8 cellular contexts compared by ENCODE assay signal in genomic region chr20:37295001-37295400, GRCh38. TPM values are rescaled to one million over a fixed set of nuclear protein-coding genes. Genes with fewer than 3 reads are reported as not detected.
DNase-seq lines count a peak whose midpoint lies in the region; ATAC-seq and TF ChIP-seq lines count a peak whose summit lies in the region.

No MANE protein-coding gene starts in this region.

- H3K9me3 ChIP-seq in upper lobe of left lung = no peaks in the 10 kb centered on the region

- no peak for TF ChIP-seq EP300 in upper lobe of left lung (IDR thresholded peaks at IDR 0.05)

- peaks cover 56% of the 10 kb centered on the region for H3K4me1 Mint-ChIP-seq in activated T-cell treated with anti-CD3 and anti-CD28 coated beads, Interleukin-2, amount 50 U/mL, for 72 hours (ENCODE audit: low read depth)
- H3K4me1 Mint-ChIP-seq in activated naive CD8-positive, alpha-beta T cell treated with anti-CD3 and anti-CD28 coated beads for 36 hours = peaks cover 40% of the 10 kb centered on the region

- H3K27ac ChIP-seq in upper lobe of left lung = peak overlapping the region in 3 of 4 donors; percentile 26 to 62 (median 29)

- no peaks in the 10 kb centered on the region for H3K27me3 ChIP-seq in kidney epithelial cell (ENCODE audit: control insufficient read depth, insufficient read depth, low read length)
- H3K27me3 ChIP-seq in upper lobe of left lung = no peaks in the 10 kb centered on the region

- peaks cover 0 to 3% of the 10 kb centered on the region in 2 donors for H3K9me3 Mint-ChIP-seq in activated T-cell treated with anti-CD3 and anti-CD28 coated beads, Interleukin-2, amount 50 U/mL, for 72 hours
- H3K9me3 Mint-ChIP-seq in activated naive CD8-positive, alpha-beta T cell treated with anti-CD3 and anti-CD28 coated beads for 36 hours = peaks cover 2% of the 10 kb centered on the region

- H3K36me3 ChIP-seq in kidney epithelial cell (ENCODE audit: control insufficient read depth, insufficient read depth, low read length) (no peaks in the 10 kb centered on the region), upper lobe of left lung (peaks cover 0 to 8% (median 0%) of the 10 kb centered on the region in 4 donors)

- H3K27ac Mint-ChIP-seq in activated T-cell treated with anti-CD3 and anti-CD28 coated beads, Interleukin-2, amount 50 U/mL, for 72 hours = no peak overlapping the region
- H3K27ac Mint-ChIP-seq in activated naive CD8-positive, alpha-beta T cell treated with anti-CD3 and anti-CD28 coated beads for 36 hours = peak overlapping the region; percentile 35

- peak in 1 of 2 donors; percentile 5 for DNase-seq in activated T-cell treated with anti-CD3 and anti-CD28 coated beads, Interleukin-2, amount 50 U/mL, for 72 hours
- DNase-seq in activated T-cell treated with anti-CD3 and anti-CD28 coated beads, Interleukin-2, amount 50 U/mL, for 1 hour = no peak
- no peak for DNase-seq in activated naive CD8-positive, alpha-beta T cell treated with anti-CD3 and anti-CD28 coated beads for 36 hours
- DNase-seq in kidney epithelial cell (ENCODE audit: low read depth) (peak; percentile 97), upper lobe of left lung (no peak), GM20000 (ENCODE audit: low spot score) (no peak), Ammon's horn (ENCODE audit: low spot score) (no peak)

- H3K4me1 ChIP-seq in upper lobe of left lung = peaks cover 38 to 63% (median 45%) of the 10 kb centered on the region in 4 donors

- peak overlapping the region in 1 of 2 donors; percentile 1 for H3K4me3 Mint-ChIP-seq in activated T-cell treated with anti-CD3 and anti-CD28 coated beads, Interleukin-2, amount 50 U/mL, for 72 hours
- H3K4me3 Mint-ChIP-seq in activated naive CD8-positive, alpha-beta T cell treated with anti-CD3 and anti-CD28 coated beads for 36 hours = no peak overlapping the region

- WGBS in upper lobe of left lung, 2 donors = 43 to 54% methylated on average over 3 of the region's 3 CpGs

- H3K4me3 ChIP-seq in kidney epithelial cell (ENCODE audit: low read depth, low read length) = no peak overlapping the region
- H3K4me3 ChIP-seq in upper lobe of left lung = no peak overlapping the region

- TF ChIP-seq POLR2A in upper lobe of left lung (IDR thresholded peaks at IDR 0.05) = no peak

- peak; percentile 54 to 88 for ATAC-seq in activated T-cell treated with anti-CD3 and anti-CD28 coated beads, Interleukin-2, amount 50 U/mL, for 72 hours (replicated peaks in 1 of 2)
- ATAC-seq in upper lobe of left lung (ENCODE audit: low FRiP score in 2 of 2) (peak in 1 of 2 donors; percentile 85), HG03097 (IDR thresholded peaks at IDR 0.05; ENCODE audit: low FRiP score, unreplicated experiment) (no peak)

- H3K36me3 Mint-ChIP-seq in activated T-cell treated with anti-CD3 and anti-CD28 coated beads, Interleukin-2, amount 50 U/mL, for 72 hours (ENCODE audit: insufficient read depth in 2 of 2) = peaks cover 8 to 21% of the 10 kb centered on the region in 2 donors
- H3K36me3 Mint-ChIP-seq in activated naive CD8-positive, alpha-beta T cell treated with anti-CD3 and anti-CD28 coated beads for 36 hours = peaks cover 44% of the 10 kb centered on the region

- no peak for TF ChIP-seq CTCF in kidney epithelial cell (IDR thresholded peaks at IDR 0.05; ENCODE audit: insufficient read depth, low read length, poor library complexity, severe bottlenecking)
- no peak for TF ChIP-seq CTCF in upper lobe of left lung (IDR thresholded peaks at IDR 0.05)
- TF ChIP-seq CTCF in GM20000 (IDR thresholded peaks at IDR 0.05; ENCODE audit: extremely low read depth, missing control alignments) = no peak

- H3K27me3 Mint-ChIP-seq in activated T-cell treated with anti-CD3 and anti-CD28 coated beads, Interleukin-2, amount 50 U/mL, for 72 hours (ENCODE audit: low read depth) = no peaks in the 10 kb centered on the region
- H3K27me3 Mint-ChIP-seq in activated naive CD8-positive, alpha-beta T cell treated with anti-CD3 and anti-CD28 coated beads for 36 hours = no peaks in the 10 kb centered on the region

RNA-seq across cellular contexts. Expression of gene MANBAL, which starts 5.5 kb away (rescaled TPM):
- 10 to 100 TPM; 15.6 to 19.6 TPM for total RNA-seq in activated T-cell treated with anti-CD3 and anti-CD28 coated beads, Interleukin-2, amount 50 U/mL, for 72 hours
- 10 to 100 TPM; 11.2 to 12.8 TPM for total RNA-seq in activated naive CD8-positive, alpha-beta T cell treated with anti-CD3 and anti-CD28 coated beads for 36 hours
- total RNA-seq in kidney epithelial cell (39.2 and 56.8 TPM in 2 replicates), upper lobe of left lung (10 to 100 TPM; 11.5 to 38.6 (median 29.8) TPM)

RNA-seq across cellular contexts. Expression of gene GHRH, which starts 33.4 kb away (rescaled TPM):
- total RNA-seq in activated T-cell treated with anti-CD3 and anti-CD28 coated beads, Interleukin-2, amount 50 U/mL, for 72 hours = not detected
- not detected for total RNA-seq in activated naive CD8-positive, alpha-beta T cell treated with anti-CD3 and anti-CD28 coated beads for 36 hours
- total RNA-seq in kidney epithelial cell = not detected in 2 replicates
- total RNA-seq in upper lobe of left lung = not detected

RNA-seq across cellular contexts. Expression of gene SRC, which starts 50.9 kb away (rescaled TPM):
- total RNA-seq in activated T-cell treated with anti-CD3 and anti-CD28 coated beads, Interleukin-2, amount 50 U/mL, for 72 hours = 1 to 10 TPM; 5.1 to 6.2 TPM
- total RNA-seq in activated naive CD8-positive, alpha-beta T cell treated with anti-CD3 and anti-CD28 coated beads for 36 hours = 1 to 10 TPM; 1.1 to 1.9 TPM
- total RNA-seq in kidney epithelial cell (49.7 and 60.5 TPM in 2 replicates), upper lobe of left lung (100 to 1,000 TPM in 1 of 6 donors, 10 to 100 TPM in 5; 31.1 to 115 (median 66.8) TPM)
